26 cellular contexts compared by ENCODE assay signal in genomic region chr2:29590211-29590610, GRCh38.
"Had no signal": no experiment of that assay in that cellular context is flagged by ENCODE, and none has a peak within 500 bp of the region (broad histone marks: within the 10 kb centered on the region; RNA-seq: fewer than 3 reads in every experiment).

No MANE protein-coding gene starts in this region.

- DNase-seq: Karpas-422, Kasumi-1, MG63, MM.1S, MV-4-11, NCI-H1048, NCI-H1417 treated with DMSO at 0.1 percent for 48 hours, NCI-H1436, NCI-H1436 treated with DMSO at 0.1 percent for 48 hours, NCI-H146, NCI-H1694, NCI-H1694 treated with DMSO at 0.1 percent for 48 hours, NCI-H187, NCI-H187 treated with DMSO at 0.1 percent for 48 hours, NCI-H1930, NCI-H2029 treated with DMSO at 0.1 percent for 48 hours, NCI-H2081, NCI-H2081 treated with DMSO at 0.1 percent for 48 hours, NCI-H2107, NCI-H2171, NCI-H2171 treated with DMSO at 0.1 percent for 48 hours, NCI-H2227 treated with DMSO at 0.1 percent for 48 hours, NCI-H226, NCI-H446, NCI-H446 treated with DMSO at 0.1 percent for 48 hours, NCI-H510A had no signal
